11 cellular contexts compared by ENCODE assay signal in the genomic region with DNA sequence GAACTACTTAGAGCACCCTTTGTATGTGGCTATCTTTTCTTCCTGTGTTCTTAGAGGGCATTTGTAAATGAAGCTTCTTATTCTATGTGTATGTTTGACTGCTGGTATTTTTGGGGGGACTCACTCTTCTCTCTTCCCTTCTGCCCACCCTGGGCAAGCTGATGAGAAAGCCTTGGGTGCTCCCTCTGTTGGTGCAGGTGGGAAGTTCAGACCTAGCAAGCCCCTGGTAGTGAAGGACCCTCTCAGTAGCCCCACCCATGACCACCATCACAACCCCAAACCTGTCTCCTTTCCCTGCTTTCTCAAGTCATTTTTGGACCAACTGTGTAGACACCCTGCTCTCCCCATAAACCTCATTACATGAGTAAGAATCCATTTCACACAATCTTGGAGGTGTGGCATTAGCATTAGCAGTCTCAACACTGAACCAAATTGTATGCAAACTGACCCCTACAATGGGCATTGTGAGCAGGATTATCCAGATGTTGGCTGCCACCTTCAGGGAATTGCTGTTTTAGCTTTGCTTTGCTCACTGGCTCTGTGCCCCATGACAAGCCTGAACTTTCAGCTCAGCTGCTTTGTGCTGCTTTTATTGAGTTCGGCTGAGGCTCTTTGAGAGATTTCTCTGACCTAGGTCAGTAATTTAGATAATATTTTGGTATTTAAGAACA. TPM values are rescaled to one million over a fixed set of nuclear protein-coding genes. Genes with fewer than 3 reads are reported as not detected.
DNase-seq lines count a peak whose midpoint lies in the region; ATAC-seq and TF ChIP-seq lines count a peak whose summit lies in the region.
"Had no signal": no experiment of that assay in that cellular context is flagged by ENCODE, and none has a peak within 500 bp of the region (broad histone marks: within the 10 kb centered on the region; RNA-seq: fewer than 3 reads in every experiment).

No MANE protein-coding gene starts in this region.

- intact Hi-C loops in activated naive CD4-positive, alpha-beta T cell treated with anti-CD3 and anti-CD28 coated beads for 36 hours (cut with micrococcal nuclease), result loop anchor here (10.0 kb wide), 1 partner anchor 1455 kb away; a partner anchor contains a TSS

- CTCF ChIA-PET in activated naive CD4-positive, alpha-beta T cell treated with anti-CD3 and anti-CD28 coated beads for 36 hours (lab: Charles Lee), result interaction anchor here (0.5 kb wide), 1 partner anchor 162 kb away, joined by 3 read pairs; no protein-coding TSS in a partner anchor

- H3K4me3 ChIP-seq in BE2C (ENCODE audit: low read depth, low read length), result no peak overlapping the region

- TF ChIP-seq CTCF in BE2C (IDR thresholded peaks at IDR 0.05; ENCODE audit: low read depth, low read length), result peak; percentile 49

- no peak overlapping the region for H3K27ac Mint-ChIP-seq in activated naive CD4-positive, alpha-beta T cell treated with anti-CD3 and anti-CD28 coated beads for 36 hours
- H3K27ac Mint-ChIP-seq: CD4-positive, alpha-beta T cell had no signal

- H3K9me3 Mint-ChIP-seq in activated naive CD4-positive, alpha-beta T cell treated with anti-CD3 and anti-CD28 coated beads for 36 hours, result no peaks in the 10 kb centered on the region
- H3K9me3 Mint-ChIP-seq: CD4-positive, alpha-beta T cell had no signal

- DNase-seq in BE2C (no peak), NCI-H526 (lab: John Stamatoyannopoulos, UW) (peak; percentile 24 to 49), glomerular visceral epithelial cell (ENCODE audit: extremely low spot score) (peak; percentile 11), A172 (ENCODE audit: low spot score) (no peak), NCI-H2171 treated with DMSO at 0.1 percent for 48 hours (lab: John Stamatoyannopoulos, UW) (no peak), HT-29 (ENCODE audit: low spot score) (no peak)
- no peak for DNase-seq in activated naive CD4-positive, alpha-beta T cell treated with anti-CD3 and anti-CD28 coated beads for 36 hours
- DNase-seq: CD4-positive, alpha-beta T cell; stimulated activated CD4-positive, alpha-beta T cell treated with anti-CD3 and anti-CD28 coated beads, Interleukin-2, amount 100 ng/mL, for 48 hours had no signal

- H3K9me3 ChIP-seq in BE2C, result no peaks in the 10 kb centered on the region

- H3K27me3 Mint-ChIP-seq in activated naive CD4-positive, alpha-beta T cell treated with anti-CD3 and anti-CD28 coated beads for 36 hours (ENCODE audit: low read depth), result peaks cover 13% of the 10 kb centered on the region

- H3K27me3 ChIP-seq in BE2C, result peaks cover 8% of the 10 kb centered on the region

- ATAC-seq in GM19351 (IDR thresholded peaks at IDR 0.05; ENCODE audit: unreplicated experiment), result peak; percentile 50

- H3K36me3 Mint-ChIP-seq in activated naive CD4-positive, alpha-beta T cell treated with anti-CD3 and anti-CD28 coated beads for 36 hours (ENCODE audit: low read depth), result no peaks in the 10 kb centered on the region

- H3K4me1 ChIP-seq in BE2C, result no peaks in the 10 kb centered on the region

- no peak overlapping the region for H3K4me3 Mint-ChIP-seq in activated naive CD4-positive, alpha-beta T cell treated with anti-CD3 and anti-CD28 coated beads for 36 hours
- H3K4me3 Mint-ChIP-seq: CD4-positive, alpha-beta T cell had no signal

- no peaks in the 10 kb centered on the region for H3K36me3 ChIP-seq in BE2C

- no peaks in the 10 kb centered on the region for H3K4me1 Mint-ChIP-seq in activated naive CD4-positive, alpha-beta T cell treated with anti-CD3 and anti-CD28 coated beads for 36 hours (ENCODE audit: low read depth)

RNA-seq across cellular contexts. Expression of a gene that starts 27.9 kb away (rescaled TPM):
- polyA plus RNA-seq in BE2C (2012; ENCODE audit: insufficient read depth, insufficient read length, low read depth), result 5.5 TPM
- total RNA-seq in A172 (2014; rRNA removed; shearing (Covaris generic)), result not detected in 2 replicates
- total RNA-seq in HT-29 (2014; rRNA removed; shearing (Covaris generic)), result not detected in 2 replicates
- under 1 TPM; 0.67 to 0.84 TPM for total RNA-seq in activated naive CD4-positive, alpha-beta T cell treated with anti-CD3 and anti-CD28 coated beads for 36 hours
- total RNA-seq: dermis microvascular lymphatic vessel endothelial cell had no signal

Comparison
In these comparisons a context has a peak if more than half of its experiments do, and no peak if none do; other contexts are left out.
1. DNase-seq: peak in NCI-H526 (2 of 2) and glomerular visceral epithelial cell (single experiment); none in BE2C (single experiment), A172 (single experiment), NCI-H2171 treated with DMSO at 0.1 percent for 48 hours (single experiment), HT-29 (single experiment) and activated naive CD4-positive, alpha-beta T cell treated with anti-CD3 and anti-CD28 coated beads for 36 hours (single experiment).